9 cellular contexts compared by ENCODE assay signal in the genomic region with DNA sequence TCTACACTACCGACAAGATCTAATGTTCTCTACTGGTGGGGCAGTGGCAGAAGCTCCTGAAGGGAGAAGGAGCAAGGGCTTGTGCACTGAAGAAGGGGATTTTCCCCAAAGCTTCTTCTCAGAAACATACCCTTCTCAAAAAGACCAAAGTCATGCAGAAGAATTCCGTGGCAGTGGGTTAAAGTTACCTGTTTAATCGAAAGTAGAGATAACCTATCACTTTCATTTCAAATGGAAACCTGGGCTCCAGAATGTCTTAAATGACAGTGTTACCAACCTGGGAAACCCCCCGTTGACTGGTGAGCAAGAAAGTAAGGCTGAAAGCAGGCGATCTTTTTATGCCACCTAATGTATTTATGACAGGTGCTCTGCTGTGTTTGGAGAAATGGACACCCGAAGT.
DNase-seq lines count a peak whose midpoint lies in the region; ATAC-seq and TF ChIP-seq lines count a peak whose summit lies in the region.
"Had no signal": no experiment of that assay in that cellular context is flagged by ENCODE, and none has a peak within 500 bp of the region (broad histone marks: within the 10 kb centered on the region; RNA-seq: fewer than 3 reads in every experiment).

No MANE protein-coding gene starts in this region.

- DNase-seq in GM10248 (ENCODE audit: extremely low spot score), result peak; percentile 25
- DNase-seq in GM20000 (ENCODE audit: low spot score), result peak; percentile 8
- DNase-seq in medulla oblongata (ENCODE audit: extremely low spot score), result no peak
- DNase-seq in retina, result no peak
- DNase-seq in OCI-LY7 (ENCODE audit: low spot score), result no peak
- no peak for DNase-seq in NCI-H1092 (lab: John Stamatoyannopoulos, UW)
- DNase-seq: C1 segment of cervical spinal cord had no signal

- no peaks in the 10 kb centered on the region for H3K4me1 ChIP-seq in OCI-LY7 (ENCODE audit: insufficient read depth, low read length, poor library complexity, severe bottlenecking)

- POLR2A ChIA-PET in GM10248 (lab: Yijun Ruan, JAX) (no interaction called here), OCI-LY7 (lab: Charles Lee) (no interaction called here)

- ATAC-seq in HG03196 (IDR thresholded peaks at IDR 0.05; ENCODE audit: unreplicated experiment), result peak; percentile 90

- no peak overlapping the region for H3K27ac ChIP-seq in OCI-LY7 (ENCODE audit: low read depth, low read length, poor library complexity, severe bottlenecking)

- no peaks in the 10 kb centered on the region for H3K36me3 Mint-ChIP-seq in activated naive CD4-positive, alpha-beta T cell treated with anti-CD3 and anti-CD28 coated beads, Interleukin-2, amount 50 U/mL, for 24 hours

- H3K4me3 ChIP-seq in OCI-LY7 (ENCODE audit: low read depth, low read length, poor library complexity, severe bottlenecking), result no peak overlapping the region

- CTCF ChIA-PET in GM10248 (lab: Yijun Ruan, JAX) (no interaction called here), OCI-LY7 (lab: Charles Lee; ENCODE audit: unreplicated experiment) (no interaction called here)

- H2AFZ ChIP-seq in OCI-LY7 (ENCODE audit: low read length), result no peak overlapping the region

- H3K27ac Mint-ChIP-seq in activated naive CD4-positive, alpha-beta T cell treated with anti-CD3 and anti-CD28 coated beads, Interleukin-2, amount 50 U/mL, for 24 hours, result peak overlapping the region; percentile 84

- no peaks in the 10 kb centered on the region for H3K79me2 ChIP-seq in OCI-LY7 (ENCODE audit: insufficient read depth, low read depth, low read length)

- no peaks in the 10 kb centered on the region for H4K20me1 ChIP-seq in OCI-LY7 (ENCODE audit: insufficient read depth, low read length)

- H3K4me2 ChIP-seq in OCI-LY7 (ENCODE audit: low read length), result no peak overlapping the region

- H3K9me3 Mint-ChIP-seq in activated naive CD4-positive, alpha-beta T cell treated with anti-CD3 and anti-CD28 coated beads, Interleukin-2, amount 50 U/mL, for 24 hours, result no peaks in the 10 kb centered on the region

- no peaks in the 10 kb centered on the region for H3K9me2 ChIP-seq in OCI-LY7 (ENCODE audit: insufficient read depth, low read length)

- no peaks in the 10 kb centered on the region for H3K36me3 ChIP-seq in OCI-LY7 (ENCODE audit: insufficient read depth, low read length)

- intact Hi-C loops in OCI-LY7 (cut with micrococcal nuclease; ENCODE audit: unreplicated experiment), result no loop called here

- TF ChIP-seq CTCF in GM10248 (IDR thresholded peaks at IDR 0.05; ENCODE audit: control extremely low read depth, extremely low read depth, low read depth, missing control alignments), result no peak
- TF ChIP-seq CTCF in GM20000 (IDR thresholded peaks at IDR 0.05; ENCODE audit: extremely low read depth, missing control alignments), result no peak
- TF ChIP-seq CTCF in OCI-LY7 (conservative IDR thresholded peaks at IDR 0.05; ENCODE audit: low read length), result no peak

- no peaks in the 10 kb centered on the region for H3K9me3 ChIP-seq in OCI-LY7 (ENCODE audit: low read length)

- H3K27me3 Mint-ChIP-seq in activated naive CD4-positive, alpha-beta T cell treated with anti-CD3 and anti-CD28 coated beads, Interleukin-2, amount 50 U/mL, for 24 hours, result no peaks in the 10 kb centered on the region

- peak overlapping the region; percentile 59 for H3K4me3 Mint-ChIP-seq in activated naive CD4-positive, alpha-beta T cell treated with anti-CD3 and anti-CD28 coated beads, Interleukin-2, amount 50 U/mL, for 24 hours

- no TSS peak for BruUV-seq in OCI-LY7 (replicated peaks; lab: Mats Ljungman, UMichigan)

- H3K4me1 Mint-ChIP-seq in activated naive CD4-positive, alpha-beta T cell treated with anti-CD3 and anti-CD28 coated beads, Interleukin-2, amount 50 U/mL, for 24 hours, result peaks cover 43% of the 10 kb centered on the region

Comparison
In these comparisons a context has a peak if more than half of its experiments do, and no peak if none do; other contexts are left out.
1. DNase-seq: peak in GM10248 (single experiment) and GM20000 (single experiment); none in medulla oblongata (single experiment), retina (single experiment), OCI-LY7 (single experiment) and NCI-H1092 (single experiment).